ENCODE assay signal across 1 cellular context in the genomic region with DNA sequence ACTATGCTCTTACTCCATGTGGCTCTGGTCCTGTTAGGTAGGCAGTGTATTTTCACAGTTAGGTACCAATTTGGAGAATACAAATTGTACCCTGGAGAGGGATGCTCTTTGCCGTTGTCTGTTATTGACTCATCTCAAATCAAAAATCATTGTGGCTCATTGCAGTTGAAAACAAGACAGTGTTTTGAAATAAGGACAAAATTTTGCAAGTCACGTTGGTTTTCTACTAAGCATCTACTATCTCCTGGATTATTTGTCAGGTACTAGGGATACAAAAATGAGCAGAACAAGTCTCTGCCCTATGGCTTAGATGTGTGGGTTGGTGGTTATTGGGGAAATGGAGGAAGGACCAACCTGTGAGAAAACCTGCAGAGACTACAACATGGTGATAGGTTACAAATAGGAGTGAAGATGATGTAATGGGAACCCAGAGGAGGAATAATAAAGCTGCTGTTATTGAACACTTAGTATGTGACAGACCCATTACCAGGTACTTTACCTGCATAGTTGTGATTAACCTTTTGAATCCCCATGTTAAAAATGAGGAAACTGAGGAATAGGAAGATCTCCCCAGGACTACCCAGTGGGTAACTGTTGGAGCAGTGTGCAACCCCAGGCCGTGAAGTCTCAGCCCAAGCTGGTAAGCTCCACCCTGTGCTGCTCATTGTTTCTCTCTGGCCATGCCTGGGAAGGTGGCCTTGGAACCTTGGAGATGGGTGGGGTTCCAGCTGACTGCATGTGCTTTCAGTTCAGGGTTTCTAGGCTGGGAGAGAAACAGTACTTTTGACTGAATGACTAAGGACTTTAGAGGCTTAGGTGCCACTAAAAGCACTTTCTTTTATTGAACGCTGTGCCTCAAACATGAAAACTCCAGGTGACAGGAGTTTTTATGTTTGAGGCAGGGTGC.
TF ChIP-seq lines count a peak whose summit lies in the region.

No MANE protein-coding gene starts in this region.

TF ChIP-seq in HEK293, 187 proteins besides CTCF, POLR2A, EP300 and RAD21 (continued from another document):
- TF ChIP-seq ZNF391 (tag by site-specific recombination; IDR thresholded peaks at IDR 0.05; ENCODE audit: borderline replicate concordance, low read depth) = no peak
